11 cellular contexts compared by ENCODE assay signal in genomic region chr6:33593414-33593727, GRCh38. TPM values are rescaled to one million over a fixed set of nuclear protein-coding genes. Genes with fewer than 3 reads are reported as not detected.
DNase-seq lines count a peak whose midpoint lies in the region; ATAC-seq, FAIRE-seq and TF ChIP-seq lines count a peak whose summit lies in the region.
"Had no signal": no experiment of that assay in that cellular context is flagged by ENCODE, and none has a peak within 500 bp of the region (broad histone marks: within the 10 kb centered on the region; RNA-seq: fewer than 3 reads in every experiment).

No MANE protein-coding gene starts in this region.

- no peak overlapping the region for H4K5ac ChIP-seq in H9 (ENCODE audit: insufficient read length, low read depth, low read length)

- H2BK15ac ChIP-seq in H9 (ENCODE audit: low read depth, low read length) = no peak overlapping the region

- H3K36me3 ChIP-seq in fibroblast of lung (ENCODE audit: control insufficient read depth, insufficient read depth, low read length) (no peaks in the 10 kb centered on the region), small intestine (ENCODE audit: control insufficient read depth in 2 of 2, insufficient read depth in 2 of 2, low read length in 2 of 2) (no peaks in the 10 kb centered on the region)
- H3K36me3 ChIP-seq: ascending aorta, neutrophil had no signal

- peaks cover 0 to 6% of the 10 kb centered on the region in 2 experiments; a peak in 2 of 5 replicates for H3K9me3 Mint-ChIP-seq in H9
- H3K9me3 Mint-ChIP-seq in activated B cell treated with CpG ODN at 0.5 μM for 24 hours = no peaks in the 10 kb centered on the region

- H2BK20ac ChIP-seq in H9 (ENCODE audit: low read depth, low read length, poor library complexity, severe bottlenecking) = no peak overlapping the region

- H3K9ac ChIP-seq in H9 (ENCODE audit: extremely low read depth, insufficient read length, low read length) (no peak overlapping the region), fibroblast of lung (ENCODE audit: insufficient read depth, low read length) (no peak overlapping the region)

- H2AK5ac ChIP-seq in H9 (ENCODE audit: insufficient read length, low read length) = no peak overlapping the region

- ATAC-seq in activated B cell treated with CpG ODN at 0.5 μM for 24 hours (ENCODE audit: low read depth) (no peak), GM19351 (IDR thresholded peaks at IDR 0.05; ENCODE audit: unreplicated experiment) (no peak)

- no CpG with 5 or more reads among the region's 4 CpGs for WGBS in H9 (ENCODE audit: extremely low coverage, insufficient read length, low lambda C conversion rate)
- WGBS in small intestine, 3 donors = 11 to 31% (median 13%) methylated on average over 4 of the region's 4 CpGs

- no peak overlapping the region for H3K23ac ChIP-seq in H9 (ENCODE audit: insufficient read length, low read depth, low read length)

- H3K27me3 ChIP-seq in H9 (ENCODE audit: insufficient read depth, low read length) (no peaks in the 10 kb centered on the region; the same call in 1 of the 2 replicates), fibroblast of lung (ENCODE audit: control insufficient read depth, insufficient read depth, low read length) (no peaks in the 10 kb centered on the region), small intestine (ENCODE audit: control insufficient read depth in 2 of 2, insufficient read depth in 2 of 2, low read length in 2 of 2) (no peaks in the 10 kb centered on the region)
- H3K27me3 ChIP-seq: ascending aorta had no signal

- H2BK12ac ChIP-seq in H9 (ENCODE audit: insufficient read length, low read depth, low read length) = no peak overlapping the region

- CTCF ChIA-PET in activated B cell treated with CpG ODN at 0.5 μM for 24 hours (lab: Charles Lee) = interaction anchor here (2.3 kb wide), 1 partner anchor 14 kb away, joined by 31 read pairs; no protein-coding TSS in a partner anchor

- H3K4me3 ChIP-seq in fibroblast of lung (replicated peaks in 1 of 4; ENCODE audit: control extremely low read depth in 1 of 4, insufficient read depth in 1 of 4, low read depth in 3 of 4, low read length in 4 of 4) = no peak overlapping the region
- H3K4me3 ChIP-seq in small intestine (ENCODE audit: low read depth in 1 of 2, low read length in 2 of 2) = peak overlapping the region in 1 of 2 donors; percentile 40

- TF ChIP-seq POLR2A in GM12892 (IDR thresholded peaks at IDR 0.05; ENCODE audit: low read depth, low read length) = no peak

- H3K4me3 Mint-ChIP-seq in H9 (peak overlapping the region in 1 of 2 experiments; percentile 57; a peak in 4 of 5 replicates), activated B cell treated with CpG ODN at 0.5 μM for 24 hours (peak overlapping the region; percentile 58)

- H3K27me3 Mint-ChIP-seq in H9 (ENCODE audit: low read depth) (peaks cover 13% of the 10 kb centered on the region), activated B cell treated with CpG ODN at 0.5 μM for 24 hours (no peaks in the 10 kb centered on the region)

- intact Hi-C loops in activated B cell treated with CpG ODN at 0.5 μM for 24 hours (cut with micrococcal nuclease) = loop anchor here (1.0 to 5.0 kb wide), 3 partner anchors 13 to 1396 kb away; partner anchors contain the start of genes BAK1 and ITPR3

- no peak overlapping the region; a peak in 1 of 7 replicates for H3K27ac Mint-ChIP-seq in H9
- peak overlapping the region; percentile 93 for H3K27ac Mint-ChIP-seq in activated B cell treated with CpG ODN at 0.5 μM for 24 hours

- no peak overlapping the region for H3K18ac ChIP-seq in H9 (ENCODE audit: insufficient read length, low read depth, low read length)

- no peak overlapping the region for H4K8ac ChIP-seq in H9 (replicated peaks; ENCODE audit: insufficient read length, low read depth, low read length)

- H3K4me2 ChIP-seq in H9 (ENCODE audit: insufficient read depth, insufficient read length, low read length) (peak overlapping the region; percentile 55), fibroblast of lung (ENCODE audit: extremely low read depth, insufficient read depth, low read length) (no peak overlapping the region)

- H3K4me1 Mint-ChIP-seq in H9 (peaks cover 34 to 48% of the 10 kb centered on the region in 2 experiments), activated B cell treated with CpG ODN at 0.5 μM for 24 hours (peaks cover 70% of the 10 kb centered on the region)

- no peak overlapping the region for H3T11ph ChIP-seq in H9 (ENCODE audit: low read length)

- POLR2A ChIA-PET in activated B cell treated with CpG ODN at 0.5 μM for 24 hours (lab: Charles Lee) = interaction anchor here (0.6 to 4.3 kb wide), 10 partner anchors 13 to 196 kb away, joined by 3 to 37 read pairs (median 10); partner anchors contain the start of genes BAK1, ITPR3, LEMD2 and UQCC2

- no peak for TF ChIP-seq CTCF in H9 (conservative IDR thresholded peaks at IDR 0.05)
- TF ChIP-seq CTCF in activated B cell treated with CpG ODN at 0.5 μM for 24 hours (IDR thresholded peaks at IDR 0.05) = no peak
- no peak for TF ChIP-seq CTCF in fibroblast of lung (conservative IDR thresholded peaks at IDR 0.05 in 1 of 2, IDR thresholded peaks at IDR 0.05 in 1 of 2; ENCODE audit: low read depth in 1 of 2, low read length in 2 of 2)

- H2AFZ ChIP-seq in H9 (ENCODE audit: low read length) (no peak overlapping the region), fibroblast of lung (ENCODE audit: low read length) (peak overlapping the region; percentile 83)

- H3K79me2 ChIP-seq in H9 (ENCODE audit: insufficient read depth, low read length) (no peaks in the 10 kb centered on the region), fibroblast of lung (ENCODE audit: control insufficient read depth, insufficient read depth, low read length) (no peaks in the 10 kb centered on the region)

- H3K36me3 Mint-ChIP-seq in H9 (ENCODE audit: insufficient read depth in 1 of 3, low read depth in 3 of 3) (no peaks in the 10 kb centered on the region; a peak in 1 of 7 replicates), activated B cell treated with CpG ODN at 0.5 μM for 24 hours (ENCODE audit: low read depth) (no peaks in the 10 kb centered on the region)

- H3K9me3 ChIP-seq in H9 (ENCODE audit: control insufficient read depth, low read depth, low read length) (no peaks in the 10 kb centered on the region), fibroblast of lung (ENCODE audit: control insufficient read depth, insufficient read depth, low read depth, low read length) (no peaks in the 10 kb centered on the region), small intestine (ENCODE audit: control insufficient read depth, low read depth) (no peaks in the 10 kb centered on the region)
- H3K9me3 ChIP-seq: ascending aorta, neutrophil had no signal

- H2BK120ac ChIP-seq in H9 (ENCODE audit: low read depth, low read length, poor library complexity, severe bottlenecking) = no peak overlapping the region

- no peak for DNase-seq in H9
- DNase-seq in activated B cell treated with CpG ODN at 0.5 μM for 24 hours = no peak
- DNase-seq in fibroblast of lung (ENCODE audit: low read depth in 2 of 2) = no peak
- DNase-seq in small intestine = no peak
- DNase-seq in GM12892 (ENCODE audit: insufficient read length) = no peak
- no peak for DNase-seq in NCI-H2081 treated with DMSO at 0.1 percent for 48 hours (lab: John Stamatoyannopoulos, UW)
- DNase-seq: NCI-H69 had no signal

- no peak overlapping the region for H3K14ac ChIP-seq in H9 (ENCODE audit: insufficient read depth, low read length)

- H3K79me1 ChIP-seq in H9 (ENCODE audit: insufficient read depth, low read depth, low read length, poor library complexity, severe bottlenecking) = no peaks in the 10 kb centered on the region

- H4K91ac ChIP-seq in H9 (ENCODE audit: insufficient read length, low read depth, low read length) = no peak overlapping the region

- no peak overlapping the region for H3K4ac ChIP-seq in H9 (ENCODE audit: low read depth, low read length)

- H3K23me2 ChIP-seq in H9 (ENCODE audit: insufficient read length, low read depth, low read length, poor library complexity, severe bottlenecking) = peaks cover 7% of the 10 kb centered on the region

- no peaks in the 10 kb centered on the region for H3K4me1 ChIP-seq in H9 (ENCODE audit: insufficient read depth, low read length)
- peaks cover 17% of the 10 kb centered on the region for H3K4me1 ChIP-seq in fibroblast of lung (ENCODE audit: control insufficient read depth, extremely low read depth, insufficient read depth, low read length)
- H3K4me1 ChIP-seq in small intestine (ENCODE audit: control insufficient read depth in 2 of 2, insufficient read depth in 1 of 2, low read depth in 1 of 2, low read length in 1 of 2) = peaks cover 6 to 7% of the 10 kb centered on the region in 2 donors
- H3K4me1 ChIP-seq: ascending aorta had no signal

- no peak overlapping the region for H3K56ac ChIP-seq in H9 (ENCODE audit: insufficient read length, low read depth, low read length)

- H3K27ac ChIP-seq in H9 (ENCODE audit: insufficient read length, low read depth, low read length) (no peak overlapping the region), fibroblast of lung (ENCODE audit: insufficient read depth, low read length) (no peak overlapping the region), small intestine (ENCODE audit: low read depth in 1 of 2, low read length in 1 of 2) (peak overlapping the region; percentile 68 to 70)
- H3K27ac ChIP-seq: ascending aorta, neutrophil had no signal

- FAIRE-seq in small intestine (lab: Jason Lieb, UNC) (no peak), GM12892 (lab: Jason Lieb, UNC) (no peak)
- FAIRE-seq: TTC549 had no signal

- no peak overlapping the region for H2BK5ac ChIP-seq in H9 (ENCODE audit: insufficient read length, low read length)

- H4K20me1 ChIP-seq in H9 (ENCODE audit: control insufficient read depth, insufficient read depth, insufficient read length) = no peaks in the 10 kb centered on the region
- H4K20me1 ChIP-seq in fibroblast of lung (ENCODE audit: control insufficient read depth, extremely low read depth, insufficient read depth, low read length) = no peaks in the 10 kb centered on the region

RNA-seq across cellular contexts. Expression of gene BAK1, which starts 13.3 kb away (rescaled TPM):
- total RNA-seq in H9 (2021) = 40.0 and 41.4 TPM in 2 replicates
- total RNA-seq in activated B cell treated with CpG ODN at 0.5 μM for 24 hours = 29.5 and 29.6 TPM in 2 replicates
- total RNA-seq in fibroblast of lung = 10.3 and 13.0 TPM in 2 replicates
- 12.9 and 14.1 TPM in 2 replicates for polyA plus RNA-seq in fibroblast of lung
- 14.5 and 22.2 TPM in 2 replicates for polyA plus RNA-seq in fibroblast of lung (2012)
- 26.7 and 43.6 TPM in 2 replicates for polyA minus RNA-seq in fibroblast of lung (ENCODE audit: low replicate concordance)
- polyA plus RNA-seq in small intestine = 100 to 1,000 TPM in 1 of 3 donors, 10 to 100 TPM in 2; 75.6 to 100 (median 85.7) TPM
- 18.7 TPM for polyA plus RNA-seq in GM12892 (2012; ENCODE audit: missing spikeins)

RNA-seq across cellular contexts. Expression of gene ITPR3, which starts 27.8 kb away (rescaled TPM):
- total RNA-seq in H9 (2021) = 39.1 and 40.3 TPM in 2 replicates
- 31.7 and 35.5 TPM in 2 replicates for total RNA-seq in activated B cell treated with CpG ODN at 0.5 μM for 24 hours
- total RNA-seq in fibroblast of lung = 19.3 and 43.4 TPM in 2 replicates
- 9.6 and 36.8 TPM in 2 replicates for polyA plus RNA-seq in fibroblast of lung
- polyA plus RNA-seq in fibroblast of lung (2012) = 10.7 and 32.5 TPM in 2 replicates
- 54.5 and 173 TPM in 2 replicates for polyA minus RNA-seq in fibroblast of lung (ENCODE audit: low replicate concordance)
- 10 to 100 TPM; 51.6 to 62.7 (median 55.5) TPM for polyA plus RNA-seq in small intestine
- 12.7 TPM for polyA plus RNA-seq in GM12892 (2012; ENCODE audit: missing spikeins)

Comparison
In these comparisons a context has a peak if more than half of its experiments do, and no peak if none do; other contexts are left out.
1. H3K27ac ChIP-seq: peak in small intestine (2 of 2); none in H9 (single experiment) and fibroblast of lung (single experiment).